Comparison of ENCODE assay signal across 20 cellular contexts in genomic region chr6:101399627-101399955, GRCh38. TPM values are rescaled to one million over a fixed set of nuclear protein-coding genes. Genes with fewer than 3 reads are reported as not detected.
DNase-seq lines count a peak whose midpoint lies in the region; TF ChIP-seq lines count a peak whose summit lies in the region.
"Had no signal": no experiment of that assay in that cellular context is flagged by ENCODE, and none has a peak within 500 bp of the region (broad histone marks: within the 10 kb centered on the region; RNA-seq: fewer than 3 reads in every experiment).

No MANE protein-coding gene starts in this region.

- H3K36me3 ChIP-seq in HUES48 (ENCODE audit: control insufficient read depth, insufficient read depth, low read length), result no peaks in the 10 kb centered on the region
- H3K36me3 ChIP-seq: esophagus muscularis mucosa had no signal

- peaks cover 87% of the 10 kb centered on the region for H3K27me3 ChIP-seq in HUES48 (ENCODE audit: control insufficient read depth, insufficient read depth, low read length)

- H3K9me3 ChIP-seq in HUES48 (ENCODE audit: control insufficient read depth, insufficient read depth, low read length), result no peaks in the 10 kb centered on the region
- H3K9me3 ChIP-seq: esophagus muscularis mucosa, mucosa of descending colon had no signal

- no peak for TF ChIP-seq CTCF in brain (conservative IDR thresholded peaks at IDR 0.05)
- no peak for TF ChIP-seq CTCF in osteocyte (IDR thresholded peaks at IDR 0.05)
- no peak for TF ChIP-seq CTCF in GM13976 (IDR thresholded peaks at IDR 0.05; ENCODE audit: borderline replicate concordance, control extremely low read depth, extremely low read depth, insufficient read depth, missing control alignments)

- no peak overlapping the region for H3K9ac ChIP-seq in HUES48 (ENCODE audit: low read depth, low read length)

- H3K4me3 ChIP-seq in HUES48 (ENCODE audit: low read depth, low read length), result peak overlapping the region; percentile 65
- peak overlapping the region; percentile 37 for H3K4me3 ChIP-seq in iPS-11a (ENCODE audit: low read depth, low read length)
- H3K4me3 ChIP-seq: esophagus muscularis mucosa, mucosa of descending colon, skin epidermis had no signal

- H3K36me3 Mint-ChIP-seq in brain, result peaks cover 7% of the 10 kb centered on the region
- H3K36me3 Mint-ChIP-seq in osteocyte (ENCODE audit: unreplicated experiment), result peaks cover 5% of the 10 kb centered on the region

- H3K27ac Mint-ChIP-seq in brain (peak overlapping the region in 2 of 5 experiments; percentile 92 to 98), osteocyte (ENCODE audit: unreplicated experiment) (no peak overlapping the region)
- H3K27ac Mint-ChIP-seq: activated T-cell treated with anti-CD3 and anti-CD28 coated beads, Interleukin-2, amount 50 U/mL, for 24 hours had no signal

- no peak overlapping the region for H3K27ac ChIP-seq in HUES48 (ENCODE audit: low read depth, low read length)
- H3K27ac ChIP-seq: esophagus muscularis mucosa, skin epidermis had no signal

- H3K4me1 Mint-ChIP-seq in brain, result peaks cover 56% of the 10 kb centered on the region
- H3K4me1 Mint-ChIP-seq in osteocyte (ENCODE audit: unreplicated experiment), result peaks cover 33% of the 10 kb centered on the region

- no peak for DNase-seq in osteocyte (ENCODE audit: extremely low spot score, unreplicated experiment)
- DNase-seq in NOMO-1 (lab: John Stamatoyannopoulos, UW; ENCODE audit: unreplicated experiment in 2 of 2), result no peak
- DNase-seq in GM13976 (ENCODE audit: low spot score), result no peak
- DNase-seq in NCI-H524 treated with DMSO at 0.1 percent for 48 hours (lab: John Stamatoyannopoulos, UW), result no peak
- DNase-seq in activated gamma-delta T cell treated with Interleukin-2 at 50 U/mL for 16 hours, result no peak
- DNase-seq: activated CD4-positive, alpha-beta T cell treated with anti-CD3 and anti-CD28 coated beads, Interleukin-2, amount 50 U/mL, for 48 hours; activated naive CD4-positive, alpha-beta T cell treated with anti-CD3 and anti-CD28 coated beads, Interleukin-2, amount 50 U/mL, for 16 hours; activated T-cell treated with anti-CD3 and anti-CD28 coated beads, Interleukin-2, amount 50 U/mL, for 24 hours; AML-193; COR-L47; Karpas-422; mucosa of descending colon; NCI-H1092; stimulated activated CD4-positive, alpha-beta T cell treated with anti-CD3 and anti-CD28 coated beads, Interleukin-4, amount 100 ng/mL, for 1 hour had no signal

- H3K27me3 Mint-ChIP-seq in brain (peaks cover 61% of the 10 kb centered on the region), osteocyte (ENCODE audit: unreplicated experiment) (peaks cover 4% of the 10 kb centered on the region)

- in situ Hi-C loops in GM13976 (cut with MboI; ENCODE audit: low sequenced_read_pairs, unreplicated experiment), result no loop called here

- H3K4me1 ChIP-seq in HUES48 (ENCODE audit: control insufficient read depth, insufficient read depth, low read length), result peaks cover 39% of the 10 kb centered on the region

- H3K9me3 Mint-ChIP-seq in brain (peaks cover 0 to 4% (median 0%) of the 10 kb centered on the region in 5 experiments), osteocyte (ENCODE audit: unreplicated experiment) (no peaks in the 10 kb centered on the region)

- H3K4me3 Mint-ChIP-seq in brain (peak overlapping the region; percentile 77 to 89 (median 87)), osteocyte (ENCODE audit: unreplicated experiment) (peak overlapping the region; percentile 80)
- H3K4me3 Mint-ChIP-seq: activated T-cell treated with anti-CD3 and anti-CD28 coated beads, Interleukin-2, amount 50 U/mL, for 24 hours had no signal

RNA-seq across cellular contexts. Expression of gene GRIK2, which starts 6.1 kb away (rescaled TPM):
- polyA plus RNA-seq in brain (ENCODE audit: insufficient read depth, low read depth, low replicate concordance), result 0.64 TPM
- total RNA-seq in osteocyte, result 7.1 and 10.8 TPM in 2 replicates
- total RNA-seq: dermis microvascular lymphatic vessel endothelial cell had no signal
